ENCODE assay signal across 10 cellular contexts in genomic region chr11:61091373-61092279, GRCh38. TPM values are rescaled to one million over a fixed set of nuclear protein-coding genes. Genes with fewer than 3 reads are reported as not detected.
DNase-seq lines count a peak whose midpoint lies in the region; ATAC-seq, FAIRE-seq and TF ChIP-seq lines count a peak whose summit lies in the region.
"Had no signal": no experiment of that assay in that cellular context is flagged by ENCODE, and none has a peak within 500 bp of the region (broad histone marks: within the 10 kb centered on the region; RNA-seq: fewer than 3 reads in every experiment).

No MANE protein-coding gene starts in this region.

- H3K23me2 ChIP-seq in H1 (ENCODE audit: low read depth, low read length) = no peaks in the 10 kb centered on the region

- no peak overlapping the region for H4K91ac ChIP-seq in H1 (replicated peaks; ENCODE audit: insufficient read length, low read length)

- H3K4me3 ChIP-seq in RWPE2 (ENCODE audit: severe bottlenecking) (no peak overlapping the region), H1 (ENCODE audit: extremely low read depth in 1 of 4, insufficient read depth in 2 of 4, low read depth in 3 of 4, low read length in 4 of 4) (no peak overlapping the region), thymus (ENCODE audit: low read length) (no peak overlapping the region), stomach (no peak overlapping the region), BE2C (ENCODE audit: low read depth, low read length) (no peak overlapping the region)

- H3K36me3 ChIP-seq in RWPE2 (ENCODE audit: low read depth) (no peaks in the 10 kb centered on the region), H1 (ENCODE audit: control insufficient read depth in 2 of 4, insufficient read depth in 4 of 4, low read length in 3 of 4) (no peaks in the 10 kb centered on the region), thymus (ENCODE audit: control insufficient read depth, insufficient read depth) (no peaks in the 10 kb centered on the region), stomach (no peaks in the 10 kb centered on the region), BE2C (no peaks in the 10 kb centered on the region)

- no peak overlapping the region for H3K56ac ChIP-seq in H1 (replicated peaks; ENCODE audit: insufficient read length, low read depth, low read length)

- TF ChIP-seq EP300 in H1 (IDR thresholded peaks at IDR 0.05; ENCODE audit: borderline replicate concordance in 1 of 2, low read depth in 2 of 2, low read length in 2 of 2) (no peak), stomach (IDR thresholded peaks at IDR 0.05) (no peak)

- H2BK12ac ChIP-seq in H1 (ENCODE audit: low read depth, low read length) = no peak overlapping the region

- POLR2A ChIA-PET in H1 (lab: Charles Lee; ENCODE audit: partially characterized antibody) = interaction anchor here (0.9 to 1.0 kb wide), 2 partner anchors 26 to 69 kb away, joined by 3 to 4 read pairs; no protein-coding TSS in a partner anchor

- no peak overlapping the region for H4K8ac ChIP-seq in H1 (ENCODE audit: extremely low read depth, insufficient read depth, low read length)

- H3K27me3 ChIP-seq in RWPE2 (ENCODE audit: insufficient read depth, poor library complexity, severe bottlenecking) (no peaks in the 10 kb centered on the region), H1 (replicated peaks in 1 of 4; ENCODE audit: control insufficient read depth in 3 of 4, extremely low read depth in 1 of 4, insufficient read depth in 3 of 4, low read length in 3 of 4) (no peaks in the 10 kb centered on the region), thymus (ENCODE audit: control insufficient read depth, insufficient read depth) (no peaks in the 10 kb centered on the region), stomach (no peaks in the 10 kb centered on the region), BE2C (no peaks in the 10 kb centered on the region)

- H4K20me1 ChIP-seq in H1 (replicated peaks in 1 of 2; ENCODE audit: control insufficient read depth in 1 of 2, insufficient read depth in 2 of 2, low read length in 2 of 2) = no peaks in the 10 kb centered on the region

- 0 out of 2 replicates have a peak overlapping the region, but pooled peaks have one; percentile 58 for H2AFZ ChIP-seq in H1 (ENCODE audit: low read length)

- H2BK15ac ChIP-seq in H1 (ENCODE audit: low read length) = no peak overlapping the region

- no peak overlapping the region for H3K23ac ChIP-seq in H1 (ENCODE audit: insufficient read length)

- H3K9ac ChIP-seq in H1 (replicated peaks in 1 of 4; ENCODE audit: extremely low read depth in 1 of 4, low read depth in 3 of 4, low read length in 3 of 4) = no peak overlapping the region

- H4K5ac ChIP-seq in H1 (ENCODE audit: insufficient read length, low read depth, low read length) = no peak overlapping the region

- H3K27ac ChIP-seq in RWPE2 (ENCODE audit: poor library complexity, severe bottlenecking) (no peak overlapping the region), H1 (ENCODE audit: low read depth, low read length) (no peak overlapping the region; the same call in 1 of the 2 replicates), thymus (ENCODE audit: low read depth) (peak overlapping the region; percentile 73), stomach (no peak overlapping the region)
- H3K27ac ChIP-seq: epithelial cell of prostate had no signal

- no peaks in the 10 kb centered on the region for H3K79me1 ChIP-seq in H1 (ENCODE audit: low read depth, low read length)

- H2BK20ac ChIP-seq in H1 (ENCODE audit: low read length) = no peak overlapping the region

- TF ChIP-seq CTCF in RWPE2 (IDR thresholded peaks at IDR 0.05; ENCODE audit: poor library complexity, severe bottlenecking) = no peak
- no peak for TF ChIP-seq CTCF in H1 (IDR thresholded peaks at IDR 0.05; ENCODE audit: control extremely low read depth in 1 of 3, insufficient read depth in 1 of 3, low read depth in 1 of 3, low read length in 3 of 3)
- no peak for TF ChIP-seq CTCF in stomach (IDR thresholded peaks at IDR 0.05)
- no peak for TF ChIP-seq CTCF in BE2C (IDR thresholded peaks at IDR 0.05; ENCODE audit: low read depth, low read length)

- peak; percentile 67 for ATAC-seq in RWPE2 (ENCODE audit: low read depth)

- H2AK5ac ChIP-seq in H1 (ENCODE audit: low read depth, low read length) = no peak overlapping the region

- CTCF ChIA-PET in H1 (lab: Charles Lee; ENCODE audit: partially characterized antibody) = interaction anchor here (0.6 to 1.2 kb wide), 4 partner anchors 20 to 138 kb away, joined by 3 read pairs; no protein-coding TSS in a partner anchor

- no peak overlapping the region for H3K4ac ChIP-seq in H1 (replicated peaks; ENCODE audit: insufficient read length, low read depth, low read length)

- TF ChIP-seq POLR2A in H1 (IDR thresholded peaks at IDR 0.05; ENCODE audit: control extremely low read depth in 1 of 2, low read depth in 2 of 2, low read length in 2 of 2) (no peak), stomach (IDR thresholded peaks at IDR 0.05) (no peak)

- H3K9me3 ChIP-seq in RWPE2 (ENCODE audit: severe bottlenecking) (no peaks in the 10 kb centered on the region), H1 (ENCODE audit: insufficient read depth in 2 of 2, low read depth in 1 of 2, low read length in 1 of 2) (peaks cover 0 to 7% of the 10 kb centered on the region in 2 experiments; a peak in 1 of 4 replicates), thymus (ENCODE audit: control insufficient read depth) (no peaks in the 10 kb centered on the region), stomach (no peaks in the 10 kb centered on the region), BE2C (no peaks in the 10 kb centered on the region)

- peaks cover 7% of the 10 kb centered on the region for H3K4me1 ChIP-seq in RWPE2 (ENCODE audit: insufficient read depth, poor library complexity, severe bottlenecking)
- peaks cover 0 to 10% (median 0%) of the 10 kb centered on the region in 4 experiments; a peak in 3 of 7 replicates for H3K4me1 ChIP-seq in H1 (replicated peaks in 1 of 4; ENCODE audit: control insufficient read depth in 3 of 4, insufficient read depth in 4 of 4, low read length in 3 of 4)
- peaks cover 17% of the 10 kb centered on the region for H3K4me1 ChIP-seq in thymus (ENCODE audit: control insufficient read depth, insufficient read depth, low read length)
- H3K4me1 ChIP-seq in stomach = no peaks in the 10 kb centered on the region
- H3K4me1 ChIP-seq in BE2C = no peaks in the 10 kb centered on the region

- intact Hi-C loops in stomach (cut with DNase I; ENCODE audit: low total_unique reads) = no loop called here

- H3K79me2 ChIP-seq in H1 (ENCODE audit: control insufficient read depth in 1 of 2, insufficient read depth in 2 of 2, low read length in 2 of 2) = no peaks in the 10 kb centered on the region

- H3K4me2 ChIP-seq in H1 (ENCODE audit: insufficient read depth in 1 of 2, low read depth in 2 of 2, low read length in 2 of 2) = no peak overlapping the region

- no peak for TF ChIP-seq RAD21 in H1 (IDR thresholded peaks at IDR 0.05 in 1 of 2, conservative IDR thresholded peaks at IDR 0.05 in 1 of 2; ENCODE audit: low read depth in 2 of 2, low read length in 2 of 2)

- H2BK120ac ChIP-seq in H1 (replicated peaks; ENCODE audit: low read depth, low read length) = no peak overlapping the region

- DNase-seq in activated naive CD4-positive, alpha-beta T cell treated with Interleukin-2 at 50 U/mL for 16 hours = peak; percentile 75
- DNase-seq in activated naive CD4-positive, alpha-beta T cell (lab: John Stamatoyannopoulos, UW) = no peak
- no peak for DNase-seq in RWPE2 (ENCODE audit: low spot score)
- DNase-seq in H1 (ENCODE audit: low read depth in 1 of 2, low spot score in 2 of 2) = no peak
- DNase-seq in NCI-H1417 treated with DMSO at 0.1 percent for 48 hours (lab: John Stamatoyannopoulos, UW) = no peak
- no peak for DNase-seq in stomach
- no peak for DNase-seq in BE2C
- DNase-seq: NCI-H1105 had no signal

- H3K18ac ChIP-seq in H1 (ENCODE audit: extremely low read depth, low read length) = peak overlapping the region; percentile 48; the same call in 1 of the 2 replicates

- H3K14ac ChIP-seq in H1 (ENCODE audit: insufficient read length) = no peak overlapping the region

- no peak for FAIRE-seq in H1 (lab: Jason Lieb, UNC)

- peak overlapping the region; percentile 26; the same call in 1 of the 2 replicates for H2BK5ac ChIP-seq in H1 (ENCODE audit: low read depth, low read length)

- 88% methylated on average over 17 of the region's 17 CpGs; no CpG with 5 or more reads in 1 of the 2 experiments for WGBS in H1 (ENCODE audit: extremely low coverage in 1 of 2, insufficient coverage in 1 of 2, insufficient read length in 1 of 2, insufficient replicate concordance in 2 of 2, low coverage in 1 of 2, low lambda C conversion rate in 2 of 2, missing lambda C conversion rate in 1 of 2), 2 experiments
- WGBS in thymus = 91% methylated on average over 17 of the region's 17 CpGs
- 84 to 95% (median 87%) methylated on average over 12 to 17 of the region's 17 CpGs for WGBS in stomach, 5 donors

TF ChIP-seq in H1, 55 proteins besides CTCF, POLR2A, EP300 and RAD21 (continues in another document):
- TF ChIP-seq SRF (IDR thresholded peaks at IDR 0.05; ENCODE audit: low read depth, low read length) (no peak), CTBP2 (IDR thresholded peaks at IDR 0.05; ENCODE audit: borderline replicate concordance, insufficient read depth, insufficient read length, low read length) (no peak), NRF1 (IDR thresholded peaks at IDR 0.05; ENCODE audit: low read depth, low read length) (no peak), BACH1 (IDR thresholded peaks at IDR 0.05; ENCODE audit: low read length) (no peak), ATF3 (IDR thresholded peaks at IDR 0.05; ENCODE audit: insufficient read depth, low read depth, low read length) (no peak), JUN (IDR thresholded peaks at IDR 0.05; ENCODE audit: low read depth, low read length) (no peak), PHF8 (conservative IDR thresholded peaks at IDR 0.05; ENCODE audit: low read depth, low read length) (no peak), ZNF274 (IDR thresholded peaks at IDR 0.05; ENCODE audit: borderline replicate concordance, extremely low read depth, low read length) (no peak)

RNA-seq across cellular contexts. Expression of gene CD5, which starts 10.7 kb away (rescaled TPM):
- total RNA-seq in H1 (2021; fragmentation: NEBNext Ultra II Directional; extraction: Animal tissue kit (Norgen Biotek cat#: 25700)) = not detected in 2 replicates
- polyA plus RNA-seq in H1 (2011; rRNA removed) (not detected in 2 replicates), thymus (40.5 TPM), stomach (1 to 10 TPM in 1 of 3 donors, under 1 TPM in 2; 0.53 to 1.1 (median 0.75) TPM)
- polyA plus RNA-seq in H1 (2011; cell fraction: cytosol; rRNA removed) = not detected
- polyA plus RNA-seq in H1 (2011; cell fraction: nucleus; rRNA removed) = not detected
- not detected in 4 replicates for polyA plus RNA-seq in H1 (2012, experiment 1 of 2)
- not detected for polyA plus RNA-seq in H1 (2012, experiment 2 of 2)
- polyA plus RNA-seq in H1 (2013, experiment 1 of 2) = not detected
- not detected for polyA plus RNA-seq in H1 (2013, experiment 2 of 2)
- not detected in 2 replicates for polyA minus RNA-seq in H1 (2011; rRNA and poly(A)+ RNA removed)
- not detected for polyA minus RNA-seq in H1 (2011; cell fraction: cytosol; rRNA and poly(A)+ RNA removed)
- polyA minus RNA-seq in H1 (2011; cell fraction: nucleus; rRNA and poly(A)+ RNA removed) = not detected
- total RNA-seq in stomach = 10 to 100 TPM in 1 of 5 donors, 1 to 10 TPM in 1, not detected in 3; 1.7 to 14.2 TPM
- not detected for polyA plus RNA-seq in BE2C (2012; ENCODE audit: insufficient read depth, insufficient read length, low read depth)

Comparison
In these comparisons a context has a peak if more than half of its experiments do, and no peak if none do; other contexts are left out.
1. RNA of gene CD5, which starts 10.7 kb away (polyA plus RNA-seq): 40.5 TPM in thymus (single experiment); 0.53 to 1.1 TPM in stomach and not detected in H1; every median in the first group is over 10 times any median in the second.